10 cellular contexts compared by ENCODE assay signal in genomic region chr12:14261096-14261495, GRCh38.
DNase-seq lines count a peak whose midpoint lies in the region; ATAC-seq and TF ChIP-seq lines count a peak whose summit lies in the region.
"Had no signal": no experiment of that assay in that cellular context is flagged by ENCODE, and none has a peak within 500 bp of the region (broad histone marks: within the 10 kb centered on the region; RNA-seq: fewer than 3 reads in every experiment).

No MANE protein-coding gene starts in this region.

- H3K4me3 Mint-ChIP-seq in natural killer cell = no peak overlapping the region
- H3K4me3 Mint-ChIP-seq in natural killer cell treated with Interleukin-12 subunit alpha and Interleukin-12 subunit beta and Interleukin-15 and Interleukin-18, amount 100 ng/mL, for 72 hours = no peak overlapping the region
- H3K4me3 Mint-ChIP-seq: immature natural killer cell had no signal

- H2BK12ac ChIP-seq in neuronal stem cell (ENCODE audit: low read length) = no peak overlapping the region

- H2BK15ac ChIP-seq in neuronal stem cell (ENCODE audit: low read length) = no peak overlapping the region

- no peaks in the 10 kb centered on the region for H3K36me3 Mint-ChIP-seq in natural killer cell
- no peaks in the 10 kb centered on the region for H3K36me3 Mint-ChIP-seq in natural killer cell treated with Interleukin-12 subunit alpha and Interleukin-12 subunit beta and Interleukin-15 and Interleukin-18, amount 100 ng/mL, for 72 hours

- H2BK5ac ChIP-seq in neuronal stem cell (ENCODE audit: low read length) = peak overlapping the region; percentile 93

- H3K79me1 ChIP-seq in neuronal stem cell (ENCODE audit: low read depth, low read length) = no peaks in the 10 kb centered on the region

- peak overlapping the region; percentile 82 for H2AFZ ChIP-seq in neuronal stem cell (ENCODE audit: low read length)

- no peak overlapping the region for H4K91ac ChIP-seq in neuronal stem cell (ENCODE audit: low read depth, low read length, poor library complexity)

- H3K4me1 Mint-ChIP-seq in natural killer cell = peaks cover 31 to 42% of the 10 kb centered on the region in 2 donors
- peaks cover 31 to 39% of the 10 kb centered on the region in 2 donors for H3K4me1 Mint-ChIP-seq in natural killer cell treated with Interleukin-12 subunit alpha and Interleukin-12 subunit beta and Interleukin-15 and Interleukin-18, amount 100 ng/mL, for 72 hours (ENCODE audit: low read depth in 2 of 2)

- H3K27me3 Mint-ChIP-seq in natural killer cell (ENCODE audit: low read depth in 2 of 2) = no peaks in the 10 kb centered on the region
- no peaks in the 10 kb centered on the region for H3K27me3 Mint-ChIP-seq in natural killer cell treated with Interleukin-12 subunit alpha and Interleukin-12 subunit beta and Interleukin-15 and Interleukin-18, amount 100 ng/mL, for 72 hours

- no peaks in the 10 kb centered on the region for H3K27me3 ChIP-seq in gastroesophageal sphincter
- H3K27me3 ChIP-seq in neuronal stem cell (ENCODE audit: control insufficient read depth in 3 of 3, insufficient read depth in 3 of 3, low read depth in 1 of 3, low read length in 3 of 3) = no peaks in the 10 kb centered on the region
- H3K27me3 ChIP-seq in uterus = no peaks in the 10 kb centered on the region

- H4K8ac ChIP-seq in neuronal stem cell (ENCODE audit: low read depth, low read length) = no peak overlapping the region

- H3K9me3 ChIP-seq in gastroesophageal sphincter (peaks cover 0 to 9% (median 0%) of the 10 kb centered on the region in 3 donors), neuronal stem cell (replicated peaks in 1 of 2; ENCODE audit: control insufficient read depth in 2 of 2, insufficient read depth in 1 of 2, low read depth in 1 of 2, low read length in 2 of 2) (peaks cover 0 to 44% of the 10 kb centered on the region in 2 donors), uterus (no peaks in the 10 kb centered on the region)

- H3K4me1 ChIP-seq in gastroesophageal sphincter = peaks cover 0 to 65% (median 19%) of the 10 kb centered on the region in 3 donors
- peaks cover 15 to 26% of the 10 kb centered on the region in 2 donors for H3K4me1 ChIP-seq in neuronal stem cell (ENCODE audit: control insufficient read depth in 2 of 2, insufficient read depth in 1 of 2, low read depth in 1 of 2, low read length in 2 of 2)
- peaks cover 0 to 3% of the 10 kb centered on the region in 2 donors for H3K4me1 ChIP-seq in uterus

- intact Hi-C loops in natural killer cell (cut with micrococcal nuclease) (no loop called here), uterus (cut with DNase I; ENCODE audit: low total_unique reads) (no loop called here)

- no peak overlapping the region for H3K23ac ChIP-seq in neuronal stem cell (ENCODE audit: low read depth, low read length, poor library complexity)

- 49% methylated on average over 6 of the region's 6 CpGs; no CpG with 5 or more reads in 1 of the 2 donors for WGBS in gastroesophageal sphincter (ENCODE audit: low coverage in 1 of 2), 2 donors
- no CpG with 5 or more reads among the region's 6 CpGs for WGBS in neuronal stem cell (ENCODE audit: extremely low coverage in 2 of 2, insufficient read length in 2 of 2, insufficient replicate concordance in 1 of 2), 2 donors

- H3K27ac ChIP-seq in gastroesophageal sphincter = peak overlapping the region; percentile 82 to 91 (median 83)
- H3K27ac ChIP-seq in neuronal stem cell (replicated peaks; ENCODE audit: low read length) = peak overlapping the region; percentile 96
- H3K27ac ChIP-seq in uterus = peak overlapping the region; percentile 85 to 92

- DNase-seq in natural killer cell = no peak
- no peak for DNase-seq in natural killer cell treated with Interleukin-12 subunit alpha and Interleukin-12 subunit beta and Interleukin-15 and Interleukin-18, amount 100 ng/mL, for 72 hours (ENCODE audit: low spot score)
- no peak for DNase-seq in neuronal stem cell (ENCODE audit: low spot score)
- peak; percentile 24 to 30 for DNase-seq in uterus
- DNase-seq in stimulated activated CD4-positive, alpha-beta T cell treated with anti-CD3 and anti-CD28 coated beads, Interleukin-4, amount 100 ng/mL, for 24 hours = no peak
- DNase-seq: activated CD8-positive, alpha-beta memory T cell treated with anti-CD3 and anti-CD28 coated beads, Interleukin-2, amount 50 U/mL, for 48 hours; immature natural killer cell had no signal

- H3K9ac ChIP-seq in neuronal stem cell (ENCODE audit: low read depth, low read length, poor library complexity) = no peak overlapping the region

- no peak for TF ChIP-seq EP300 in gastroesophageal sphincter (IDR thresholded peaks at IDR 0.05)

- peak overlapping the region; percentile 66 for H2AK5ac ChIP-seq in neuronal stem cell (ENCODE audit: low read depth, low read length)

- H3K18ac ChIP-seq in neuronal stem cell (ENCODE audit: low read length) = peak overlapping the region; percentile 27

- ATAC-seq in natural killer cell = no peak
- no peak for ATAC-seq in natural killer cell treated with Interleukin-12 subunit alpha and Interleukin-12 subunit beta and Interleukin-15 and Interleukin-18, amount 100 ng/mL, for 72 hours
- no peak for ATAC-seq in gastroesophageal sphincter
- no peak for ATAC-seq in HG02759 (IDR thresholded peaks at IDR 0.05; ENCODE audit: unreplicated experiment)
- no peak for ATAC-seq in HG03139 (IDR thresholded peaks at IDR 0.05; ENCODE audit: unreplicated experiment)

- H2BK120ac ChIP-seq in neuronal stem cell (ENCODE audit: low read depth, low read length) = no peak overlapping the region

- no peak overlapping the region for H3K4ac ChIP-seq in neuronal stem cell (ENCODE audit: low read length)

- TF ChIP-seq POLR2A in gastroesophageal sphincter (IDR thresholded peaks at IDR 0.05) (no peak), uterus (IDR thresholded peaks at IDR 0.05) (no peak)

- peak overlapping the region in 1 of 2 donors; percentile 38 for H3K4me3 ChIP-seq in gastroesophageal sphincter
- no peak overlapping the region for H3K4me3 ChIP-seq in neuronal stem cell (ENCODE audit: low read length in 2 of 2)
- H3K4me3 ChIP-seq in uterus = peak overlapping the region in 1 of 2 donors; percentile 14

- H3K9me3 Mint-ChIP-seq in natural killer cell = no peaks in the 10 kb centered on the region
- peaks cover 2% of the 10 kb centered on the region for H3K9me3 Mint-ChIP-seq in natural killer cell treated with Interleukin-12 subunit alpha and Interleukin-12 subunit beta and Interleukin-15 and Interleukin-18, amount 100 ng/mL, for 72 hours

- H3K36me3 ChIP-seq in gastroesophageal sphincter (no peaks in the 10 kb centered on the region), neuronal stem cell (replicated peaks in 1 of 2; ENCODE audit: control insufficient read depth in 2 of 2, insufficient read depth in 2 of 2, low read length in 2 of 2) (no peaks in the 10 kb centered on the region), uterus (no peaks in the 10 kb centered on the region)

- H3K4me2 ChIP-seq in neuronal stem cell (ENCODE audit: insufficient read depth, low read length, poor library complexity, severe bottlenecking) = no peak overlapping the region

- H3K27ac Mint-ChIP-seq in natural killer cell = peak overlapping the region; percentile 35 to 76
- H3K27ac Mint-ChIP-seq in natural killer cell treated with Interleukin-12 subunit alpha and Interleukin-12 subunit beta and Interleukin-15 and Interleukin-18, amount 100 ng/mL, for 72 hours = peak overlapping the region in 1 of 2 donors; percentile 79

- TF ChIP-seq CTCF in natural killer cell (IDR thresholded peaks at IDR 0.05) (no peak), gastroesophageal sphincter (IDR thresholded peaks at IDR 0.05) (no peak), uterus (IDR thresholded peaks at IDR 0.05) (no peak)

- H3K14ac ChIP-seq in neuronal stem cell (ENCODE audit: low read length) = no peak overlapping the region

Comparison
In these comparisons a context has a peak if more than half of its experiments do, and no peak if none do; other contexts are left out.
1. DNase-seq: peak in uterus (2 of 2); none in natural killer cell (single experiment), natural killer cell treated with Interleukin-12 subunit alpha and Interleukin-12 subunit beta and Interleukin-15 and Interleukin-18, amount 100 ng/mL, for 72 hours (single experiment), neuronal stem cell (single experiment) and stimulated activated CD4-positive, alpha-beta T cell treated with anti-CD3 and anti-CD28 coated beads, Interleukin-4, amount 100 ng/mL, for 24 hours (single experiment).
2. Peak in every context shown above with its lines, with median percentiles within 50 percentile points of each other: H3K27ac ChIP-seq.